ENCODE assay signal across 1 cellular context in the genomic region with DNA sequence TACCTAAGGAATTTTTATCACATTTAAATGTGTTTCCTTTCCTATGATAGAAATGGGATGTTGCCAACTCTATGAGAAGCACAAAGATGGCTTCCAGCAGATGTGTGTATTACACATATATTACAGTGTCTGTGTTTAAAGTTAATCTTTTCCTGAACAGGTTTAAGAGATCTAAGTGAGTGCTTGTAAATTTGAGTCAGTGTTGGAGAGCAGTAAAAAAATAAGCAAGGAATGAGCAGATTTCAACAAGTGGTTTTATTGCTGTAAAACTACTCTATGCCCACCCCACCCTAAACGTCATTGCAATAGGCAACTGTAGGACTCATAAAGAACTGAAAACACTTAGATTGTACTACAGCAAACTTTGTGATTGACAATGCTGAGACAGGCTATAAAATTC.
TF ChIP-seq lines count a peak whose summit lies in the region.

No MANE protein-coding gene starts in this region.

TF ChIP-seq in IMR-90, 13 proteins besides CTCF, POLR2A, EP300 and RAD21:
- TF ChIP-seq BHLHE40 (IDR thresholded peaks at IDR 0.05; ENCODE audit: low read depth, low read length) (no peak), MAFK (IDR thresholded peaks at IDR 0.05; ENCODE audit: low read depth, low read length) (no peak)
TF ChIP-seq in IMR-90: peak in this region for 0.
